21 cellular contexts compared by ENCODE assay signal in the genomic region with DNA sequence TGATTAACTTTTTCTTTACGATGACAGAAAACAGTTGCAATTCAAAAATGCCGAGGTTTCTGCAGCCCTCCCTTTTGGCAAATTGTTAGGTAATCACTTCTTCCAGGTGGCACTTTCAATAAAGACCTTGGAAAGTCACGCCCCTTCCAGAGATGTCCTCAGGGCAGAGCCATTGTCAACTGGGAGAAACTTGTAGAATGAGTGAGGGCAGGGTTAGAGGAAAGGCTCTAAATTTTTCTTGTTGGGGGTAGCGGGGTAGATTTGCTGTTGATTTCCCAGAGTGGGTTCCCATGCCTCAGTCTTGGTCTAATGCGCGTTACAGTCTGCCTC.
"Had no signal": no experiment of that assay in that cellular context is flagged by ENCODE, and none has a peak within 500 bp of the region (broad histone marks: within the 10 kb centered on the region; RNA-seq: fewer than 3 reads in every experiment).

No MANE protein-coding gene starts in this region.

- H3K4me1 ChIP-seq: body of pancreas, foreskin keratinocyte, parathyroid adenoma, right lobe of liver, stomach had no signal

- H3K79me2 ChIP-seq: parathyroid adenoma had no signal

- H3K27me3 ChIP-seq: body of pancreas, cardiac muscle cell, foreskin keratinocyte, right lobe of liver, stomach, suprapubic skin, tibial nerve had no signal

- H3K9me3 ChIP-seq: body of pancreas, mucosa of descending colon, right lobe of liver, stomach, suprapubic skin, tibial nerve had no signal

- H3K27ac ChIP-seq: body of pancreas, cardiac muscle cell, foreskin keratinocyte, parathyroid adenoma, right lobe of liver, suprapubic skin had no signal

- H3K9ac ChIP-seq: parathyroid adenoma had no signal

- DNase-seq: activated CD4-positive, alpha-beta memory T cell treated with anti-CD3 and anti-CD28 coated beads for 36 hours; activated CD4-positive, alpha-beta T cell treated with anti-CD3 and anti-CD28 coated beads for 48 hours; activated CD4-positive, CD25-positive, alpha-beta regulatory T cell; activated naive CD4-positive, alpha-beta T cell treated with anti-CD3 and anti-CD28 coated beads for 36 hours; activated T-cell treated with anti-CD3 and anti-CD28 coated beads, Interleukin-2, amount 50 U/mL, for 48 hours; effector CD4-positive, alpha-beta T cell; erythroblast; foreskin keratinocyte; hypothalamus; mucosa of descending colon; nucleus accumbens; right lobe of liver; stimulated activated CD4-positive, alpha-beta T cell treated with anti-CD3 and anti-CD28 coated beads, Interleukin-2, amount 100 ng/mL, for 24 hours; stomach; T1000 had no signal

- H3K4me3 ChIP-seq: body of pancreas, cardiac muscle cell, mucosa of descending colon, right lobe of liver, skin epidermis, stomach, suprapubic skin, tibial nerve had no signal

- H3K36me3 ChIP-seq: cardiac muscle cell, right lobe of liver, stomach, suprapubic skin, tibial nerve had no signal

- H2AFZ ChIP-seq: parathyroid adenoma had no signal
